10 cellular contexts compared by ENCODE assay signal in genomic region chr1:16139473-16139962, GRCh38. TPM values are rescaled to one million over a fixed set of nuclear protein-coding genes. Genes with fewer than 3 reads are reported as not detected.
DNase-seq lines count a peak whose midpoint lies in the region; ATAC-seq and TF ChIP-seq lines count a peak whose summit lies in the region.
"Had no signal": no experiment of that assay in that cellular context is flagged by ENCODE, and none has a peak within 500 bp of the region (broad histone marks: within the 10 kb centered on the region; RNA-seq: fewer than 3 reads in every experiment).

No MANE protein-coding gene starts in this region.

- no peak overlapping the region for H3K9ac ChIP-seq in HUES48 (ENCODE audit: low read depth, low read length)
- no peak overlapping the region for H3K9ac ChIP-seq in colonic mucosa (ENCODE audit: low read depth in 2 of 2, low read length in 2 of 2)

- ATAC-seq in body of pancreas (no peak), lower lobe of right lung (no peak), HG03469 (IDR thresholded peaks at IDR 0.05; ENCODE audit: unreplicated experiment) (no peak)
- ATAC-seq: T-helper 17 cell had no signal

- H3K9me3 ChIP-seq in HUES48 (ENCODE audit: control insufficient read depth, insufficient read depth, low read length) (no peaks in the 10 kb centered on the region), body of pancreas (no peaks in the 10 kb centered on the region), lower lobe of right lung (no peaks in the 10 kb centered on the region), colonic mucosa (no peaks in the 10 kb centered on the region)

- no peak for TF ChIP-seq POLR2A in body of pancreas (IDR thresholded peaks at IDR 0.05)

- H3K36me3 ChIP-seq in HUES48 (ENCODE audit: control insufficient read depth, insufficient read depth, low read length): peaks cover 60% of the 10 kb centered on the region
- H3K36me3 ChIP-seq in body of pancreas (replicated peaks in 1 of 2; ENCODE audit: insufficient read depth in 1 of 2, low read depth in 2 of 2): peaks cover 0 to 4% of the 10 kb centered on the region in 2 donors
- H3K36me3 ChIP-seq in lower lobe of right lung: peaks cover 40% of the 10 kb centered on the region
- no peaks in the 10 kb centered on the region for H3K36me3 ChIP-seq in colonic mucosa

- H3K4me1 ChIP-seq in HUES48 (ENCODE audit: control insufficient read depth, insufficient read depth, low read length): peaks cover 26% of the 10 kb centered on the region
- peaks cover 35% of the 10 kb centered on the region for H3K4me1 ChIP-seq in body of pancreas
- peaks cover 55% of the 10 kb centered on the region for H3K4me1 ChIP-seq in lower lobe of right lung
- peaks cover 5% of the 10 kb centered on the region for H3K4me1 ChIP-seq in colonic mucosa

- H3K4me3 ChIP-seq in AG09309 (ENCODE audit: control insufficient read depth, low read depth, low read length) (no peak overlapping the region), HUES48 (ENCODE audit: low read depth, low read length) (no peak overlapping the region), body of pancreas (no peak overlapping the region), lower lobe of right lung (no peak overlapping the region), colonic mucosa (no peak overlapping the region)

- intact Hi-C loops in body of pancreas (cut with DNase I): no loop called here
- intact Hi-C loops in lower lobe of right lung (cut with DNase I): no loop called here
- intact Hi-C loops in colonic mucosa (cut with DNase I): no loop called here

- no peaks in the 10 kb centered on the region for H3K27me3 ChIP-seq in HUES48 (ENCODE audit: control insufficient read depth, insufficient read depth, low read length)
- no peaks in the 10 kb centered on the region for H3K27me3 ChIP-seq in body of pancreas
- H3K27me3 ChIP-seq in lower lobe of right lung (ENCODE audit: low read depth): no peaks in the 10 kb centered on the region
- no peaks in the 10 kb centered on the region for H3K27me3 ChIP-seq in colonic mucosa

- DNase-seq in AG09309 (ENCODE audit: low read depth): peak; percentile 87
- DNase-seq in body of pancreas: no peak
- DNase-seq in lower lobe of right lung: no peak
- no peak for DNase-seq in NOMO-1 treated with dmso at 0.1 percent for 144 hours (lab: John Stamatoyannopoulos, UW; ENCODE audit: unreplicated experiment)
- DNase-seq in colonic mucosa: no peak
- no peak for DNase-seq in activated CD8-positive, alpha-beta memory T cell treated with anti-CD3 and anti-CD28 coated beads, Interleukin-2, amount 50 U/mL, for 4 hours
- DNase-seq: NCI-H1092, T-helper 17 cell had no signal

- WGBS in body of pancreas, 2 donors: 73 to 76% methylated on average over 3 of the region's 3 CpGs

- TF ChIP-seq CTCF in AG09309 (IDR thresholded peaks at IDR 0.05; ENCODE audit: control insufficient read depth, insufficient read depth, low read depth, low read length, missing control alignments) (peak; percentile 15), body of pancreas (IDR thresholded peaks at IDR 0.05) (no peak), lower lobe of right lung (IDR thresholded peaks at IDR 0.05) (no peak), colonic mucosa (IDR thresholded peaks at IDR 0.05) (no peak)

- peak overlapping the region; percentile 20 for H3K27ac ChIP-seq in HUES48 (ENCODE audit: low read depth, low read length)
- H3K27ac ChIP-seq in body of pancreas: peak overlapping the region in 3 of 4 donors; percentile 10 to 47 (median 30)
- peak overlapping the region; percentile 63 for H3K27ac ChIP-seq in lower lobe of right lung
- no peak overlapping the region for H3K27ac ChIP-seq in colonic mucosa

RNA-seq across cellular contexts. Expression of gene EPHA2, which starts 16.4 kb away (rescaled TPM):
- total RNA-seq in body of pancreas (10 to 100 TPM; 19.5 to 26.7 TPM), lower lobe of right lung (20.4 TPM), colonic mucosa (10 to 100 TPM; 15.7 to 40.8 TPM)
- total RNA-seq: T-helper 17 cell had no signal
